14 cellular contexts compared by ENCODE assay signal in genomic region chr2:37833420-37833819, GRCh38.
DNase-seq lines count a peak whose midpoint lies in the region; ATAC-seq lines count a peak whose summit lies in the region.
"Had no signal": no experiment of that assay in that cellular context is flagged by ENCODE, and none has a peak within 500 bp of the region (broad histone marks: within the 10 kb centered on the region; RNA-seq: fewer than 3 reads in every experiment).

No MANE protein-coding gene starts in this region.

- ATAC-seq in HG03064 (IDR thresholded peaks at IDR 0.05; ENCODE audit: low read depth, unreplicated experiment) (peak; percentile 77), HG02840 (IDR thresholded peaks at IDR 0.05; ENCODE audit: low FRiP score, unreplicated experiment) (no peak)
- ATAC-seq in stimulated activated effector memory CD8-positive, alpha-beta T cell treated with anti-CD3 and anti-CD28 coated beads, Interleukin-12 subunit alpha, Interleukin-12 subunit beta, amount 100 ng/mL, for 72 hours: peak; percentile 74
- ATAC-seq: left cardiac atrium had no signal

- H3K9me3 Mint-ChIP-seq in activated naive CD8-positive, alpha-beta T cell (ENCODE audit: low read depth): no peaks in the 10 kb centered on the region
- H3K9me3 Mint-ChIP-seq in activated naive CD8-positive, alpha-beta T cell treated with anti-CD3 and anti-CD28 coated beads for 36 hours: no peaks in the 10 kb centered on the region
- no peaks in the 10 kb centered on the region for H3K9me3 Mint-ChIP-seq in stimulated activated effector memory CD8-positive, alpha-beta T cell treated with anti-CD3 and anti-CD28 coated beads, Interleukin-12 subunit alpha, Interleukin-12 subunit beta, amount 100 ng/mL, for 72 hours
- H3K9me3 Mint-ChIP-seq: nephron progenitor cell had no signal

- H3K36me3 Mint-ChIP-seq in activated naive CD8-positive, alpha-beta T cell: no peaks in the 10 kb centered on the region
- H3K36me3 Mint-ChIP-seq in activated naive CD8-positive, alpha-beta T cell treated with anti-CD3 and anti-CD28 coated beads for 36 hours: no peaks in the 10 kb centered on the region
- H3K36me3 Mint-ChIP-seq in stimulated activated effector memory CD8-positive, alpha-beta T cell treated with anti-CD3 and anti-CD28 coated beads, Interleukin-12 subunit alpha, Interleukin-12 subunit beta, amount 100 ng/mL, for 72 hours: no peaks in the 10 kb centered on the region

- H3K27ac Mint-ChIP-seq in activated naive CD8-positive, alpha-beta T cell: peak overlapping the region; percentile 25
- no peak overlapping the region for H3K27ac Mint-ChIP-seq in activated naive CD8-positive, alpha-beta T cell treated with anti-CD3 and anti-CD28 coated beads for 36 hours
- no peak overlapping the region for H3K27ac Mint-ChIP-seq in stimulated activated effector memory CD8-positive, alpha-beta T cell treated with anti-CD3 and anti-CD28 coated beads, Interleukin-12 subunit alpha, Interleukin-12 subunit beta, amount 100 ng/mL, for 72 hours
- H3K27ac Mint-ChIP-seq: nephron progenitor cell had no signal

- H3K4me3 Mint-ChIP-seq in activated naive CD8-positive, alpha-beta T cell: peak overlapping the region; percentile 17
- no peak overlapping the region for H3K4me3 Mint-ChIP-seq in activated naive CD8-positive, alpha-beta T cell treated with anti-CD3 and anti-CD28 coated beads for 36 hours
- no peak overlapping the region for H3K4me3 Mint-ChIP-seq in stimulated activated effector memory CD8-positive, alpha-beta T cell treated with anti-CD3 and anti-CD28 coated beads, Interleukin-12 subunit alpha, Interleukin-12 subunit beta, amount 100 ng/mL, for 72 hours
- H3K4me3 Mint-ChIP-seq: nephron progenitor cell had no signal

- H3K27me3 Mint-ChIP-seq in activated naive CD8-positive, alpha-beta T cell: no peaks in the 10 kb centered on the region
- H3K27me3 Mint-ChIP-seq in activated naive CD8-positive, alpha-beta T cell treated with anti-CD3 and anti-CD28 coated beads for 36 hours: peaks cover 3% of the 10 kb centered on the region

- no peak for DNase-seq in activated naive CD8-positive, alpha-beta T cell treated with anti-CD3 and anti-CD28 coated beads for 36 hours
- DNase-seq in activated T-helper 9 cell treated with anti-CD3 and anti-CD28 coated beads, Interleukin-2, amount 50 U/mL, for 16 hours (ENCODE audit: low read depth): peak; percentile 54
- no peak for DNase-seq in stimulated activated effector memory CD8-positive, alpha-beta T cell treated with anti-CD3 and anti-CD28 coated beads, Interleukin-12 subunit alpha, Interleukin-12 subunit beta, amount 100 ng/mL, for 72 hours (ENCODE audit: low spot score in 2 of 2)
- no peak for DNase-seq in DMS79 treated with DMSO at 0.1 percent for 48 hours (lab: John Stamatoyannopoulos, UW)
- DNase-seq in midbrain (lab: John Stamatoyannopoulos, UW): no peak
- DNase-seq: effector memory CD4-positive, alpha-beta T cell; GOT3; left cardiac atrium; NCI-H1436 treated with DMSO at 0.1 percent for 48 hours; nephron progenitor cell; SHP77 treated with DMSO at 0.1 percent for 48 hours had no signal

- H3K4me1 Mint-ChIP-seq in activated naive CD8-positive, alpha-beta T cell (ENCODE audit: low read depth): peaks cover 26% of the 10 kb centered on the region
- peaks cover 21% of the 10 kb centered on the region for H3K4me1 Mint-ChIP-seq in activated naive CD8-positive, alpha-beta T cell treated with anti-CD3 and anti-CD28 coated beads for 36 hours
- peaks cover 22% of the 10 kb centered on the region for H3K4me1 Mint-ChIP-seq in stimulated activated effector memory CD8-positive, alpha-beta T cell treated with anti-CD3 and anti-CD28 coated beads, Interleukin-12 subunit alpha, Interleukin-12 subunit beta, amount 100 ng/mL, for 72 hours
